Comparison of ENCODE assay signal across 9 cellular contexts in the genomic region with DNA sequence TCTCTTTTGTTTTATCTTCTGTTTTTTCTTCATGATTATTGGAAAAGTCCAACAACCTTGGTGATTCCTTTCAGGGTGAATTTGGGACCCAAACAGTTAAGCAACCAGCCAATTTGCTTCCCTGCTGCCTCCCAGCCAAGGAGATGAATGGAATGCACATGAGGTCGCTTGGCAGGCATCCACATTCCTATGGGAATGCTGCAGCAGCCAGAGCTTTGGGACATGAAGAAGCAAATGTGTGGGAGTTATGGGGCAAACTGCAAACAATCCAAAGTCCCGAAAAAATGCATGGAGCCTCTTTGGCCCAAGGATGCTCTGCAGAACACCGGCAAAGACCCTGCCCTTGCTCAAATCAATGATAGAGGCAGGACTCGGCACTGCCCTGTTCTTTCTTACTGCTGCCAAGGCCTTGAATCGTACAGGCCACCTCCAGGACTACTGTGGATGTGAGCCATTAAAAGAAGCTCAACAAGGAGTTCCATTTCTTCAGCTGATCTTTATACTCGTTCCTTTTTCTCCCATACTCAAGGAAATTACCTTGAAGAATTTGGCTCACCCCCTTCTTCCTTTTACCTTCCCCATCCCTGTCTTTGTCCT.
DNase-seq lines count a peak whose midpoint lies in the region; ATAC-seq and TF ChIP-seq lines count a peak whose summit lies in the region.
"Had no signal": no experiment of that assay in that cellular context is flagged by ENCODE, and none has a peak within 500 bp of the region (broad histone marks: within the 10 kb centered on the region; RNA-seq: fewer than 3 reads in every experiment).

No MANE protein-coding gene starts in this region.

- H3K9me3 ChIP-seq in AG04450 (ENCODE audit: control insufficient read depth, insufficient read depth, low read length): no peaks in the 10 kb centered on the region
- no peaks in the 10 kb centered on the region for H3K9me3 ChIP-seq in NT2/D1 (ENCODE audit: insufficient read depth, low read length)

- H3K4me2 ChIP-seq in mesendoderm (ENCODE audit: low read length): no peak overlapping the region

- DNase-seq in AG04450 (ENCODE audit: low read depth, low spot score) (peak; percentile 90), NT2/D1 (ENCODE audit: low read depth, low spot score) (peak; percentile 72), fibroblast of gingiva (ENCODE audit: low read depth) (peak; percentile 95), mesendoderm (peak; percentile 96)
- DNase-seq: CD4-positive, CD25-positive, alpha-beta regulatory T cell had no signal

- H4K8ac ChIP-seq in mesendoderm (ENCODE audit: low read depth, low read length): no peak overlapping the region

- H3K27ac ChIP-seq in AG04450 (ENCODE audit: low read depth, low read length): peak overlapping the region; percentile 62
- no peak overlapping the region for H3K27ac ChIP-seq in mesendoderm (ENCODE audit: low read depth, low read length)

- POLR2A ChIA-PET in AG04450 (lab: Yijun Ruan, JAX): interaction anchor here (0.6 to 1.6 kb wide), 5 partner anchors 16 to 114 kb away, joined by 3 to 7 read pairs (median 4); no protein-coding TSS in a partner anchor

- H3K27me3 ChIP-seq in AG04450 (ENCODE audit: control insufficient read depth, insufficient read depth, low read length): no peaks in the 10 kb centered on the region
- no peaks in the 10 kb centered on the region for H3K27me3 ChIP-seq in NT2/D1 (ENCODE audit: insufficient read depth, insufficient read length)
- no peaks in the 10 kb centered on the region for H3K27me3 ChIP-seq in mesendoderm (ENCODE audit: insufficient read depth, low read length, poor library complexity)

- no peaks in the 10 kb centered on the region for H3K79me1 ChIP-seq in mesendoderm (ENCODE audit: low read length)

- H3K4me1 ChIP-seq in NT2/D1 (ENCODE audit: insufficient read depth, insufficient read length): no peaks in the 10 kb centered on the region
- H3K4me1 ChIP-seq in mesendoderm (ENCODE audit: control insufficient read depth, low read depth, low read length): peaks cover 6% of the 10 kb centered on the region

- no peak overlapping the region for H4K5ac ChIP-seq in mesendoderm (ENCODE audit: low read length)

- no peak for TF ChIP-seq CTCF in AG04450 (IDR thresholded peaks at IDR 0.05; ENCODE audit: low read depth, low read length)

- CTCF ChIA-PET in AG04450 (lab: Charles Lee): interaction anchor here (0.5 to 1.7 kb wide), 6 partner anchors 16 to 764 kb away, joined by 3 to 6 read pairs (median 5); no protein-coding TSS in a partner anchor

- WGBS in mesendoderm (ENCODE audit: extremely low coverage, insufficient coverage, low lambda C conversion rate): no CpG with 5 or more reads among the region's 6 CpGs

- H2BK120ac ChIP-seq in mesendoderm (ENCODE audit: low read depth, low read length): no peak overlapping the region

- H2BK5ac ChIP-seq in mesendoderm (ENCODE audit: low read length): peak overlapping the region; percentile 17

- H3K23ac ChIP-seq in mesendoderm (ENCODE audit: low read length): no peak overlapping the region

- H3K56ac ChIP-seq in mesendoderm (ENCODE audit: low read length): peak overlapping the region; percentile 11

- no peak overlapping the region for H2BK15ac ChIP-seq in mesendoderm (replicated peaks; ENCODE audit: low read depth)

- H3K9ac ChIP-seq in NT2/D1 (ENCODE audit: insufficient read length, low read depth): no peak overlapping the region
- no peak overlapping the region for H3K9ac ChIP-seq in mesendoderm (ENCODE audit: low read length)

- H3K4me3 ChIP-seq in AG04450 (ENCODE audit: low read depth, low read length): no peak overlapping the region
- no peak overlapping the region for H3K4me3 ChIP-seq in NT2/D1 (ENCODE audit: insufficient read length, low read depth)
- no peak overlapping the region for H3K4me3 ChIP-seq in mesendoderm (ENCODE audit: low read length)

- no peak overlapping the region for H2AK5ac ChIP-seq in mesendoderm (ENCODE audit: low read length)

- no peaks in the 10 kb centered on the region for H3K79me2 ChIP-seq in mesendoderm (ENCODE audit: control insufficient read depth, insufficient read depth, low read length)

- H3K4ac ChIP-seq in mesendoderm (ENCODE audit: low read depth, low read length): no peak overlapping the region

- ATAC-seq in GM19455 (IDR thresholded peaks at IDR 0.05; ENCODE audit: unreplicated experiment) (no peak), GM19463 (IDR thresholded peaks at IDR 0.05; ENCODE audit: unreplicated experiment) (no peak), HG02973 (IDR thresholded peaks at IDR 0.05; ENCODE audit: unreplicated experiment) (no peak), HG02884 (IDR thresholded peaks at IDR 0.05; ENCODE audit: unreplicated experiment) (no peak)

- H3K18ac ChIP-seq in mesendoderm (ENCODE audit: low read length): no peak overlapping the region

- H3K36me3 ChIP-seq in NT2/D1 (ENCODE audit: insufficient read depth, insufficient read length, low read length) (no peaks in the 10 kb centered on the region), mesendoderm (ENCODE audit: control insufficient read depth, insufficient read depth, low read length) (no peaks in the 10 kb centered on the region)
